8 cellular contexts compared by ENCODE assay signal in genomic region chr5:131796793-131797693, GRCh38. TPM values are rescaled to one million over a fixed set of nuclear protein-coding genes. Genes with fewer than 3 reads are reported as not detected.
DNase-seq lines count a peak whose midpoint lies in the region; ATAC-seq and TF ChIP-seq lines count a peak whose summit lies in the region.

Gene FNIP1, minus strand, starts transcription at chr5:131797017. Its CDS starts 96 bp downstream, at chr5:131796921.

- H3K27ac ChIP-seq in SK-N-SH (ENCODE audit: low read depth in 2 of 2, low read length in 1 of 2) = peak within 1 kb of the TSS; percentile 90
- H3K27ac ChIP-seq in temporal lobe (ENCODE audit: low read depth, low read length) = peak within 1 kb of the TSS; percentile 89

- peak; percentile 13; the same call in 1 of the 2 replicates for TF ChIP-seq CTCF in SK-N-SH (IDR thresholded peaks at IDR 0.05)

- CTCF ChIA-PET in SK-N-SH (lab: Yijun Ruan, JAX) = interaction anchor here (1.0 to 3.7 kb wide), 5 partner anchors 45 to 213 kb away, joined by 3 to 19 read pairs (median 3); no protein-coding TSS in a partner anchor

- H3K4me3 ChIP-seq in SK-N-SH (ENCODE audit: low read depth in 2 of 2, low read length in 1 of 2) = peak within 1 kb of the TSS; percentile 81 to 94

- H3K4me1 ChIP-seq in SK-N-SH (ENCODE audit: control insufficient read depth in 1 of 2, insufficient read depth in 2 of 2, low read depth in 1 of 2, low read length in 1 of 2) = peaks cover 0 to 12% of the 10 kb centered on the region in 2 experiments; a peak in 2 of 4 replicates

- H3K36me3 ChIP-seq in SK-N-SH (replicated peaks in 1 of 2; ENCODE audit: control insufficient read depth in 1 of 2, insufficient read depth in 2 of 2, low read length in 1 of 2) = peaks cover 0 to 4% of the 10 kb centered on the region in 2 experiments

- no peaks in the 10 kb centered on the region for H3F3A ChIP-seq in SK-N-SH (replicated peaks; ENCODE audit: insufficient read depth)

- H4K20me1 ChIP-seq in SK-N-SH (ENCODE audit: insufficient read depth) = peaks cover 34% of the 10 kb centered on the region

- no peaks in the 10 kb centered on the region for H3K9me2 ChIP-seq in SK-N-SH

- no peaks in the 10 kb centered on the region for H3K9me3 ChIP-seq in SK-N-SH

- peak in 1 of 2 experiments; percentile 40; a peak in 1 of 4 replicates for TF ChIP-seq EP300 in SK-N-SH (IDR thresholded peaks at IDR 0.05; ENCODE audit: borderline replicate concordance in 1 of 2, low read depth in 1 of 2, low read length in 1 of 2)

- POLR2A ChIA-PET in SK-N-SH (lab: Yijun Ruan, JAX) = interaction anchor here (0.8 to 1.7 kb wide), 6 partner anchors 65 to 215 kb away, joined by 3 to 14 read pairs (median 4); partner anchors contain the start of gene RAPGEF6

- peak; percentile 95 for ATAC-seq in HG02571 (IDR thresholded peaks at IDR 0.05; ENCODE audit: unreplicated experiment)

- peak within 1 kb of the TSS; percentile 98 for H3K9ac ChIP-seq in SK-N-SH

- peak within 1 kb of the TSS; percentile 95 for H2AFZ ChIP-seq in SK-N-SH (ENCODE audit: low read depth)

- DNase-seq in GM04504 (ENCODE audit: low read depth) = peak; percentile 90
- DNase-seq in NCI-H1048 (lab: John Stamatoyannopoulos, UW) = peak; percentile 95
- DNase-seq in SK-N-SH = peak; percentile 100
- peak; percentile 99 for DNase-seq in activated naive CD4-positive, alpha-beta T cell treated with anti-CD3 and anti-CD28 coated beads, Interleukin-2, amount 50 U/mL, for 16 hours
- peak; percentile 98 for DNase-seq in globus pallidus (ENCODE audit: low spot score)
- DNase-seq in occipital lobe (lab: John Stamatoyannopoulos, UW) = peak; percentile 99

- no peaks in the 10 kb centered on the region for H3K27me3 ChIP-seq in SK-N-SH (ENCODE audit: insufficient read depth)

- H3K4me2 ChIP-seq in SK-N-SH = peak within 1 kb of the TSS; percentile 99

- H3K79me2 ChIP-seq in SK-N-SH (ENCODE audit: insufficient read depth) = peaks cover 47% of the 10 kb centered on the region

- TF ChIP-seq RAD21 in SK-N-SH (IDR thresholded peaks at IDR 0.05; ENCODE audit: low read length) = no peak

- WGBS in SK-N-SH (ENCODE audit: low lambda C conversion rate) = 0% methylated on average over 14 of the region's 79 CpGs

TF ChIP-seq in SK-N-SH, 30 proteins besides CTCF, POLR2A, EP300 and RAD21 (continues in another document):
- no peak for TF ChIP-seq RXRA (IDR thresholded peaks at IDR 0.05; ENCODE audit: borderline replicate concordance, low read depth)
- TF ChIP-seq TAF1 (IDR thresholded peaks at IDR 0.05; ENCODE audit: borderline replicate concordance, low read depth, low read length) = peak; percentile 75; the same call in 1 of the 2 replicates
- peak; percentile 9; the same call in 1 of the 2 replicates for TF ChIP-seq SMC3 (IDR thresholded peaks at IDR 0.05; ENCODE audit: low read depth, low read length)
- peak; percentile 95 for TF ChIP-seq USF2 (IDR thresholded peaks at IDR 0.05; ENCODE audit: borderline replicate concordance, low read depth, low read length)
- TF ChIP-seq GABPA (IDR thresholded peaks at IDR 0.05; ENCODE audit: low read depth) = no peak
- peak; percentile 67 for TF ChIP-seq FOSL2 (IDR thresholded peaks at IDR 0.05; ENCODE audit: borderline replicate concordance, low read depth)
- TF ChIP-seq SIN3A (IDR thresholded peaks at IDR 0.05; ENCODE audit: borderline replicate concordance, low read depth, low read length) = peak; percentile 61; the same call in 1 of the 2 replicates
- TF ChIP-seq FOXJ3 (CRISPR knock-in tag; IDR thresholded peaks at IDR 0.05) = no peak
- TF ChIP-seq TEAD4 (IDR thresholded peaks at IDR 0.05; ENCODE audit: borderline replicate concordance, insufficient read depth) = no peak
- TF ChIP-seq IRF3 (IDR thresholded peaks at IDR 0.05; ENCODE audit: low read depth, low read length) = no peak
- TF ChIP-seq YY1 (IDR thresholded peaks at IDR 0.05; ENCODE audit: low read depth) = no peak; the same call in 1 of the 2 replicates
- TF ChIP-seq EZH2phosphoT487 (IDR thresholded peaks at IDR 0.05; ENCODE audit: borderline replicate concordance, low read depth) = no peak
- peak; percentile 98 for TF ChIP-seq USF1 (IDR thresholded peaks at IDR 0.05; ENCODE audit: borderline replicate concordance, low read depth)
- TF ChIP-seq GATA2 (CRISPR knock-in tag; IDR thresholded peaks at IDR 0.05) = no peak
- TF ChIP-seq FOXM1 (IDR thresholded peaks at IDR 0.05; ENCODE audit: low read depth) = no peak
- TF ChIP-seq TCF12 (IDR thresholded peaks at IDR 0.05) = peak; percentile 42; the same call in 1 of the 2 replicates
- peak; percentile 27; the same call in 1 of the 2 replicates for TF ChIP-seq REST (IDR thresholded peaks at IDR 0.05; ENCODE audit: low read depth, low read length)
- TF ChIP-seq MEF2A (IDR thresholded peaks at IDR 0.05; ENCODE audit: borderline replicate concordance, low read depth) = no peak
- TF ChIP-seq ELF1 (IDR thresholded peaks at IDR 0.05) = no peak
- TF ChIP-seq CHD2 (IDR thresholded peaks at IDR 0.05; ENCODE audit: low read length, partially characterized antibody) = peak; percentile 83
- TF ChIP-seq RFX5 (IDR thresholded peaks at IDR 0.05; ENCODE audit: low read length) = peak; percentile 31; the same call in 1 of the 2 replicates
- TF ChIP-seq ZBTB33 (IDR thresholded peaks at IDR 0.05; ENCODE audit: borderline replicate concordance, low read depth) = no peak
- no peak for TF ChIP-seq RCOR1 (IDR thresholded peaks at IDR 0.05; ENCODE audit: low read length)
- TF ChIP-seq NFIC (IDR thresholded peaks at IDR 0.05; ENCODE audit: borderline replicate concordance) = no peak

RNA-seq across cellular contexts. Expression of gene FNIP1, which starts in this region (rescaled TPM):
- polyA plus RNA-seq in SK-N-SH (2012; rRNA removed) = 2.4 and 3.7 TPM in 2 replicates
- polyA plus RNA-seq in SK-N-SH (2012; cell fraction: cytosol; rRNA removed) = 3.4 and 3.6 TPM in 2 replicates
- polyA plus RNA-seq in SK-N-SH (2012; cell fraction: nucleus; rRNA removed) = 5.2 and 8.3 TPM in 2 replicates
- total RNA-seq in occipital lobe (64.4 TPM), temporal lobe (50.4 TPM)

Comparison
In these comparisons a context has a peak if more than half of its experiments do, and no peak if none do; other contexts are left out.
1. Peak in every context shown above with its lines: DNase-seq, ATAC-seq, H3K4me3 ChIP-seq and H3K27ac ChIP-seq.